Comparison of ENCODE assay signal across 29 cellular contexts in genomic region chr20:14751191-14751590, GRCh38.
"Had no signal": no experiment of that assay in that cellular context is flagged by ENCODE, and none has a peak within 500 bp of the region (broad histone marks: within the 10 kb centered on the region; RNA-seq: fewer than 3 reads in every experiment).

No MANE protein-coding gene starts in this region.

- H3K9me3 Mint-ChIP-seq: endodermal cell had no signal

- H3K4me1 ChIP-seq: colonic mucosa, esophagus muscularis mucosa, esophagus squamous epithelium, gastroesophageal sphincter, heart left ventricle, heart right ventricle had no signal

- H3K36me3 ChIP-seq: colonic mucosa, esophagus muscularis mucosa, esophagus squamous epithelium, gastrocnemius medialis, gastroesophageal sphincter, heart left ventricle, heart right ventricle had no signal

- H3K27ac ChIP-seq: colonic mucosa, coronary artery, dorsolateral prefrontal cortex, epithelial cell of prostate, esophagus muscularis mucosa, esophagus squamous epithelium, foreskin keratinocyte, gastrocnemius medialis, gastroesophageal sphincter, heart left ventricle, heart right ventricle had no signal

- H3K27ac Mint-ChIP-seq: dendritic cell treated with granulocyte-macrophage colony-stimulating factor and Interleukin-4, amounts not matched to agents 40 ng/mL and 50 ng/mL, for 4 days; effector memory CD8-positive, alpha-beta T cell; endodermal cell had no signal

- H3K27me3 ChIP-seq: colonic mucosa, dorsolateral prefrontal cortex, esophagus muscularis mucosa, esophagus squamous epithelium, foreskin keratinocyte, gastrocnemius medialis, gastroesophageal sphincter, heart left ventricle, heart right ventricle had no signal

- FAIRE-seq: colon, endometrium, endothelial cell of umbilical vein, frontal cortex had no signal

- DNase-seq: colonic mucosa; cortex of kidney; dermis blood vessel endothelial cell; dorsolateral prefrontal cortex; effector CD4-positive, alpha-beta T cell; effector CD8-positive, alpha-beta T cell; effector memory CD4-positive, alpha-beta T cell; effector memory CD8-positive, alpha-beta T cell; endodermal cell; erythroblast; esophagus squamous epithelium; foreskin fibroblast; foreskin keratinocyte; foreskin melanocyte; gastrocnemius medialis; glutamatergic neuron; head of caudate nucleus; heart left ventricle; heart right ventricle had no signal

- ATAC-seq: effector memory CD8-positive, alpha-beta T cell; esophagus mucosa; foreskin keratinocyte; gastrocnemius medialis; gastroesophageal sphincter; heart left ventricle; heart right ventricle had no signal

- H3K4me3 ChIP-seq: colonic mucosa, coronary artery, dorsolateral prefrontal cortex, esophagus muscularis mucosa, esophagus squamous epithelium, gastrocnemius medialis, gastroesophageal sphincter, heart left ventricle, heart right ventricle had no signal

- H3K27me3 Mint-ChIP-seq: dendritic cell treated with granulocyte-macrophage colony-stimulating factor and Interleukin-4, amounts not matched to agents 40 ng/mL and 50 ng/mL, for 4 days; effector memory CD8-positive, alpha-beta T cell had no signal

- H3K4me3 Mint-ChIP-seq: dendritic cell treated with granulocyte-macrophage colony-stimulating factor and Interleukin-4, amounts not matched to agents 40 ng/mL and 50 ng/mL, for 4 days; effector memory CD8-positive, alpha-beta T cell; endodermal cell had no signal

- H3K9me3 ChIP-seq: colonic mucosa, esophagus muscularis mucosa, esophagus squamous epithelium, gastrocnemius medialis, gastroesophageal sphincter, heart left ventricle had no signal
